ENCODE assay signal across 18 cellular contexts in genomic region chr6:18498408-18498807, GRCh38.
DNase-seq lines count a peak whose midpoint lies in the region; ATAC-seq and TF ChIP-seq lines count a peak whose summit lies in the region.
"Had no signal": no experiment of that assay in that cellular context is flagged by ENCODE, and none has a peak within 500 bp of the region (broad histone marks: within the 10 kb centered on the region; RNA-seq: fewer than 3 reads in every experiment).

No MANE protein-coding gene starts in this region.

- H3K27ac ChIP-seq in OCI-LY3 (ENCODE audit: low read length) (peak overlapping the region; percentile 29; the same call in 1 of the 2 replicates), mesenchymal stem cell (ENCODE audit: low read length, poor library complexity, severe bottlenecking) (no peak overlapping the region), thyroid gland (peak overlapping the region; percentile 83 to 96 (median 84))
- H3K27ac ChIP-seq: 22Rv1; A549; BLaER1 treated with 17β-estradiol and CSF1 and Interleukin-3, amounts not matched to agents 10 nM and 100 nM; C4-2B had no signal

- TF ChIP-seq POLR2A in thyroid gland (IDR thresholded peaks at IDR 0.05) = no peak

- 77% methylated on average over 2 of the region's 2 CpGs for WGBS in mesenchymal stem cell
- 48 to 68% methylated on average over 2 of the region's 2 CpGs for WGBS in thyroid gland, 2 donors

- H3K9me3 ChIP-seq in OCI-LY3 (ENCODE audit: insufficient read depth, low read length) (no peaks in the 10 kb centered on the region), mesenchymal stem cell (ENCODE audit: control insufficient read depth, low read length) (no peaks in the 10 kb centered on the region), thyroid gland (no peaks in the 10 kb centered on the region)
- H3K9me3 ChIP-seq: A549; BLaER1 treated with 17β-estradiol and CSF1 and Interleukin-3, amounts not matched to agents 10 nM and 100 nM; Caco-2 had no signal

- H4K8ac ChIP-seq in mesenchymal stem cell (ENCODE audit: low read length) = no peak overlapping the region

- no peaks in the 10 kb centered on the region for H3K36me3 ChIP-seq in OCI-LY3 (replicated peaks; ENCODE audit: low read depth, low read length)
- no peaks in the 10 kb centered on the region for H3K36me3 ChIP-seq in mesenchymal stem cell (ENCODE audit: control insufficient read depth in 1 of 2, insufficient read depth in 2 of 2, low read depth in 1 of 2, low read length in 2 of 2)
- no peaks in the 10 kb centered on the region for H3K36me3 ChIP-seq in thyroid gland
- H3K36me3 ChIP-seq: BLaER1 treated with 17β-estradiol and CSF1 and Interleukin-3, amounts not matched to agents 10 nM and 100 nM had no signal

- no peak overlapping the region for H2BK15ac ChIP-seq in mesenchymal stem cell (ENCODE audit: low read depth, poor library complexity, severe bottlenecking)

- DNase-seq in mesenchymal stem cell = no peak
- DNase-seq in thyroid gland = peak; percentile 55 to 59
- no peak for DNase-seq in activated CD4-positive, alpha-beta T cell treated with anti-CD3 and anti-CD28 coated beads for 1 hour
- DNase-seq: AML-193; Caco-2; Calu3; CD4-positive, alpha-beta T cell; CD8-positive, alpha-beta T cell; DND-41; EL; GDM1 had no signal

- H3K79me2 ChIP-seq in OCI-LY3 (ENCODE audit: low read length) = peaks cover 5% of the 10 kb centered on the region; the same call in 1 of the 2 replicates

- no peak overlapping the region for H3K18ac ChIP-seq in mesenchymal stem cell (ENCODE audit: low read depth in 1 of 2, low read length in 2 of 2)

- intact Hi-C loops in thyroid gland (cut with DNase I) = loop anchor here (10.0 kb wide), 1 partner anchor 64 kb away; no protein-coding TSS in a partner anchor

- no peak overlapping the region for H4K91ac ChIP-seq in mesenchymal stem cell (ENCODE audit: low read length)

- H3K23ac ChIP-seq in mesenchymal stem cell (ENCODE audit: low read length in 2 of 2) = no peak overlapping the region

- no peak overlapping the region for H2BK120ac ChIP-seq in mesenchymal stem cell (ENCODE audit: low read depth, low read length)

- H3K9ac ChIP-seq in OCI-LY3 (ENCODE audit: low read length) (no peak overlapping the region; the same call in 1 of the 2 replicates), mesenchymal stem cell (ENCODE audit: low read length) (no peak overlapping the region)
- H3K9ac ChIP-seq: BLaER1 treated with 17β-estradiol and CSF1 and Interleukin-3, amounts not matched to agents 10 nM and 100 nM had no signal

- no peaks in the 10 kb centered on the region for H4K20me1 ChIP-seq in OCI-LY3 (ENCODE audit: insufficient read depth, low read length)
- H4K20me1 ChIP-seq: BLaER1 treated with 17β-estradiol and CSF1 and Interleukin-3, amounts not matched to agents 10 nM and 100 nM had no signal

- no peak for ATAC-seq in GM21717 (IDR thresholded peaks at IDR 0.05; ENCODE audit: unreplicated experiment)
- ATAC-seq: A549; CD8-positive, alpha-beta T cell; GM12878 had no signal

- H2BK5ac ChIP-seq in mesenchymal stem cell (ENCODE audit: low read depth, low read length, poor library complexity, severe bottlenecking) = no peak overlapping the region

- peak overlapping the region; percentile 49 for H3K4me2 ChIP-seq in OCI-LY3 (ENCODE audit: low read length)
- H3K4me2 ChIP-seq in mesenchymal stem cell (ENCODE audit: low read length, poor library complexity, severe bottlenecking) = no peak overlapping the region
- H3K4me2 ChIP-seq: A549 had no signal

- H3K14ac ChIP-seq in mesenchymal stem cell (ENCODE audit: low read length in 2 of 2) = no peak overlapping the region

- H2AK5ac ChIP-seq in mesenchymal stem cell (ENCODE audit: low read length, severe bottlenecking) = peak overlapping the region; percentile 71

- H3K79me1 ChIP-seq in mesenchymal stem cell (replicated peaks; ENCODE audit: low read length, poor library complexity, severe bottlenecking) = no peaks in the 10 kb centered on the region

- H3K4me1 ChIP-seq in OCI-LY3 (ENCODE audit: low read length) (peaks cover 78% of the 10 kb centered on the region), mesenchymal stem cell (ENCODE audit: control insufficient read depth, insufficient read depth, low read depth, low read length) (peaks cover 8% of the 10 kb centered on the region), thyroid gland (peaks cover 46 to 52% of the 10 kb centered on the region in 2 donors)
- H3K4me1 ChIP-seq: Caco-2 had no signal

- H2AFZ ChIP-seq in OCI-LY3 (ENCODE audit: low read depth, low read length) (no peak overlapping the region), mesenchymal stem cell (ENCODE audit: low read depth, low read length) (no peak overlapping the region)

- no peak overlapping the region for H2BK12ac ChIP-seq in mesenchymal stem cell (ENCODE audit: low read length in 2 of 2)

- no peak for TF ChIP-seq CTCF in OCI-LY3 (IDR thresholded peaks at IDR 0.05; ENCODE audit: low read depth, low read length)
- TF ChIP-seq CTCF in thyroid gland (IDR thresholded peaks at IDR 0.05) = no peak

- H3K27me3 ChIP-seq in OCI-LY3 (ENCODE audit: low read depth, low read length) = no peaks in the 10 kb centered on the region
- no peaks in the 10 kb centered on the region for H3K27me3 ChIP-seq in mesenchymal stem cell (ENCODE audit: control insufficient read depth in 1 of 2, insufficient read depth in 1 of 2, low read length in 2 of 2)
- H3K27me3 ChIP-seq in thyroid gland = no peaks in the 10 kb centered on the region
- H3K27me3 ChIP-seq: BLaER1 treated with 17β-estradiol and CSF1 and Interleukin-3, amounts not matched to agents 10 nM and 100 nM had no signal

- H3K4me3 ChIP-seq in OCI-LY3 (ENCODE audit: low read length) = 0 out of 2 replicates have a peak overlapping the region, but pooled peaks have one; percentile 17
- H3K4me3 ChIP-seq in mesenchymal stem cell (ENCODE audit: insufficient read depth in 1 of 2, low read depth in 1 of 2, low read length in 2 of 2) = no peak overlapping the region
- H3K4me3 ChIP-seq in thyroid gland (replicated peaks in 1 of 3) = no peak overlapping the region
- H3K4me3 ChIP-seq: A549; BLaER1 treated with 17β-estradiol and CSF1 and Interleukin-3, amounts not matched to agents 10 nM and 100 nM; GM12878 had no signal

- no peak overlapping the region for H3K4ac ChIP-seq in mesenchymal stem cell (ENCODE audit: low read depth in 1 of 2, low read length in 2 of 2)

Comparison
In these comparisons a context has a peak if more than half of its experiments do, and no peak if none do; other contexts are left out.
1. DNase-seq: peak in thyroid gland (2 of 2); none in mesenchymal stem cell (single experiment) and activated CD4-positive, alpha-beta T cell treated with anti-CD3 and anti-CD28 coated beads for 1 hour (single experiment).